ENCODE assay signal across 19 cellular contexts in genomic region chr10:34288634-34289033, GRCh38.
DNase-seq lines count a peak whose midpoint lies in the region; ATAC-seq and TF ChIP-seq lines count a peak whose summit lies in the region.
"Had no signal": no experiment of that assay in that cellular context is flagged by ENCODE, and none has a peak within 500 bp of the region (broad histone marks: within the 10 kb centered on the region; RNA-seq: fewer than 3 reads in every experiment).

No MANE protein-coding gene starts in this region.

- RAD21 ChIA-PET in HCT116 (lab: Charles Lee; ENCODE audit: low non-redundant PET in 1 of 2, low total read pairs in 2 of 2, uncharacterized antibody in 2 of 2, unreplicated experiment in 2 of 2), result no interaction called here

- H3K27me3 ChIP-seq in HCT116 (ENCODE audit: insufficient read depth, low read length), result no peaks in the 10 kb centered on the region
- H3K27me3 ChIP-seq: gastrocnemius medialis, MG63, sigmoid colon had no signal

- no peak overlapping the region for H3K27ac ChIP-seq in HCT116 (ENCODE audit: low read depth, low read length)
- H3K27ac ChIP-seq: gastrocnemius medialis, sigmoid colon had no signal

- TF ChIP-seq CTCF in HCT116 (IDR thresholded peaks at IDR 0.05 in 2 of 3, conservative IDR thresholded peaks at IDR 0.05 in 1 of 3; ENCODE audit: borderline replicate concordance in 1 of 3, insufficient read depth in 1 of 3, low read depth in 2 of 3, low read length in 2 of 3), result no peak
- TF ChIP-seq CTCF in foreskin fibroblast (IDR thresholded peaks at IDR 0.05; ENCODE audit: low read depth, low read length), result no peak

- TF ChIP-seq POLR2A in HCT116 (IDR thresholded peaks at IDR 0.05; ENCODE audit: borderline replicate concordance, extremely low read depth, insufficient read depth, insufficient read length) (no peak), erythroblast (IDR thresholded peaks at IDR 0.05; ENCODE audit: low read length) (no peak)

- no peaks in the 10 kb centered on the region for H3K79me2 ChIP-seq in HCT116 (ENCODE audit: insufficient read depth, low read length)

- H2AFZ ChIP-seq in HCT116 (ENCODE audit: low read depth, low read length, poor library complexity, severe bottlenecking), result no peak overlapping the region

- DNase-seq in HCT116 (ENCODE audit: low read depth, low spot score) (peak; percentile 16), amniotic epithelial cell (ENCODE audit: low read depth) (peak; percentile 77), foreskin fibroblast (peak; percentile 37 to 72), renal cortical epithelial cell (ENCODE audit: low read depth) (peak; percentile 85), erythroblast (lab: John Stamatoyannopoulos, UW) (no peak), islet precursor cell (no peak)
- DNase-seq: activated CD4-positive, alpha-beta T cell treated with anti-CD3 and anti-CD28 coated beads for 36 hours; activated T-cell treated with anti-CD3 and anti-CD28 coated beads, Interleukin-2, amount 50 U/mL, for 72 hours; CD8-positive, alpha-beta T cell; DMS79; gastrocnemius medialis; MG63; NCI-H146; NCI-H2171 treated with DMSO at 0.1 percent for 48 hours; nephron progenitor cell; SHP77; sigmoid colon had no signal

- peak; percentile 23; the same call in 1 of the 2 replicates for TF ChIP-seq RAD21 in HCT116 (IDR thresholded peaks at IDR 0.05; ENCODE audit: low read depth)

- H3K36me3 ChIP-seq in HCT116 (ENCODE audit: control insufficient read depth in 1 of 2, insufficient read depth in 2 of 2, low read length in 2 of 2), result no peaks in the 10 kb centered on the region
- H3K36me3 ChIP-seq: gastrocnemius medialis, MG63, sigmoid colon had no signal

- no peaks in the 10 kb centered on the region for H4K20me1 ChIP-seq in HCT116 (ENCODE audit: insufficient read depth)

- ATAC-seq in HCT116 (peak; percentile 59), GM18511 (IDR thresholded peaks at IDR 0.05; ENCODE audit: unreplicated experiment) (no peak)
- ATAC-seq: activated CD4-positive, alpha-beta T cell treated with anti-CD3 and anti-CD28 coated beads for 36 hours; activated T-cell treated with anti-CD3 and anti-CD28 coated beads, Interleukin-2, amount 50 U/mL, for 72 hours; CD8-positive, alpha-beta T cell; gastrocnemius medialis; stimulated activated memory B cell treated with anti-CD40 and anti-IgM and Interleukin-4, amounts not matched to agents 10 μg/mL and 1 μg/mL and 100 μg/mL, for 72 hours had no signal

- intact Hi-C loops in HCT116 (cut with micrococcal nuclease), result no loop called here

- BruUV-seq in HCT116 (replicated peaks; lab: Mats Ljungman, UMichigan), result no TSS peak

- no peaks in the 10 kb centered on the region for H3K9me2 ChIP-seq in HCT116 (ENCODE audit: insufficient read depth)

- POLR2A ChIA-PET in HCT116 (lab: Charles Lee), result no interaction called here

- no peak overlapping the region for H3K9ac ChIP-seq in HCT116 (ENCODE audit: low read length)

- H3K9me3 ChIP-seq in HCT116 (ENCODE audit: control insufficient read depth in 1 of 2, insufficient read depth in 1 of 2, low read depth in 1 of 2, low read length in 2 of 2), result no peaks in the 10 kb centered on the region
- H3K9me3 ChIP-seq: gastrocnemius medialis, MG63, sigmoid colon had no signal

- H3K4me3 ChIP-seq in HCT116 (replicated peaks in 1 of 2; ENCODE audit: low read depth in 1 of 2, low read length in 2 of 2) (no peak overlapping the region), foreskin fibroblast (ENCODE audit: low read depth in 1 of 2, low read length in 2 of 2) (no peak overlapping the region)
- H3K4me3 ChIP-seq: gastrocnemius medialis, MG63, sigmoid colon had no signal

- CTCF ChIA-PET in HCT116 (lab: Charles Lee), result interaction anchor here (1.0 kb wide), 1 partner anchor 349 kb away, joined by 3 read pairs; no protein-coding TSS in a partner anchor

- peak overlapping the region; percentile 22; the same call in 1 of the 2 replicates for H3K4me2 ChIP-seq in HCT116 (ENCODE audit: low read length)

- peaks cover 19 to 25% of the 10 kb centered on the region in 2 experiments for H3K4me1 ChIP-seq in HCT116 (ENCODE audit: control insufficient read depth in 1 of 2, insufficient read depth in 2 of 2, low read length in 2 of 2)

TF ChIP-seq in HCT116, 20 proteins besides CTCF, POLR2A, EP300 and RAD21:
- TF ChIP-seq SIN3A (IDR thresholded peaks at IDR 0.05; ENCODE audit: low read depth), result peak; percentile 33; the same call in 1 of the 2 replicates
- no peak for TF ChIP-seq YY1 (IDR thresholded peaks at IDR 0.05; ENCODE audit: extremely low read depth, insufficient replicate concordance, low read depth, low read length)
- peak; percentile 97 for TF ChIP-seq CEBPB (IDR thresholded peaks at IDR 0.05; ENCODE audit: low read depth)
- TF ChIP-seq FOSL1 (IDR thresholded peaks at IDR 0.05; ENCODE audit: low read depth), result peak; percentile 52; the same call in 1 of the 2 replicates
- TF ChIP-seq JUND (IDR thresholded peaks at IDR 0.05), result peak; percentile 63
- peak; percentile 67 for TF ChIP-seq CBX3 (IDR thresholded peaks at IDR 0.05; ENCODE audit: low read depth)
- no peak for TF ChIP-seq ELF1 (IDR thresholded peaks at IDR 0.05; ENCODE audit: borderline replicate concordance, low read depth)
- TF ChIP-seq SP1 (IDR thresholded peaks at IDR 0.05; ENCODE audit: low read depth), result peak; percentile 43; the same call in 1 of the 2 replicates
- TF ChIP-seq EZH2 (IDR thresholded peaks at IDR 0.05), result no peak
- TF ChIP-seq MAX (IDR thresholded peaks at IDR 0.05), result no peak

Comparison
In these comparisons a context has a peak if more than half of its experiments do, and no peak if none do; other contexts are left out.
1. DNase-seq: peak in HCT116 (single experiment), amniotic epithelial cell (single experiment), foreskin fibroblast (2 of 2) and renal cortical epithelial cell (single experiment); none in erythroblast (0 of 2) and islet precursor cell (single experiment).